8 cellular contexts compared by ENCODE assay signal in genomic region chr1:153032677-153033308, GRCh38. TPM values are rescaled to one million over a fixed set of nuclear protein-coding genes. Genes with fewer than 3 reads are reported as not detected.
DNase-seq lines count a peak whose midpoint lies in the region; ATAC-seq and TF ChIP-seq lines count a peak whose summit lies in the region.
"Had no signal": no experiment of that assay in that cellular context is flagged by ENCODE, and none has a peak within 500 bp of the region (broad histone marks: within the 10 kb centered on the region; RNA-seq: fewer than 3 reads in every experiment).

No MANE protein-coding gene starts in this region.

- TF ChIP-seq POLR2A in NB4 (IDR thresholded peaks at IDR 0.05; ENCODE audit: extremely low read depth, insufficient read length) = no peak

- H3K27ac Mint-ChIP-seq in activated CD8-positive, alpha-beta T cell treated with anti-CD3 and anti-CD28 coated beads, Interleukin-2, amount 10 ng/mL, durations not matched to agents 7 days and 5 days = no peak overlapping the region

- TF ChIP-seq CTCF in GM12872 (IDR thresholded peaks at IDR 0.05; ENCODE audit: insufficient read depth, low read depth, low read length) = peak; percentile 51; the same call in 2 of the 3 replicates
- TF ChIP-seq CTCF in NB4 (IDR thresholded peaks at IDR 0.05; ENCODE audit: low read depth, low read length) = peak; percentile 39
- TF ChIP-seq CTCF in epithelial cell of esophagus (IDR thresholded peaks at IDR 0.05; ENCODE audit: insufficient read depth, low read depth, low read length, missing control alignments) = peak; percentile 65

- H3K36me3 Mint-ChIP-seq in activated CD8-positive, alpha-beta T cell treated with anti-CD3 and anti-CD28 coated beads, Interleukin-2, amount 10 ng/mL, durations not matched to agents 7 days and 5 days (ENCODE audit: low read depth) = no peaks in the 10 kb centered on the region

- H3K27me3 Mint-ChIP-seq in activated CD8-positive, alpha-beta T cell treated with anti-CD3 and anti-CD28 coated beads, Interleukin-2, amount 10 ng/mL, durations not matched to agents 7 days and 5 days (ENCODE audit: low read depth) = peaks cover 10% of the 10 kb centered on the region

- H3K4me3 Mint-ChIP-seq in activated CD8-positive, alpha-beta T cell treated with anti-CD3 and anti-CD28 coated beads, Interleukin-2, amount 10 ng/mL, durations not matched to agents 7 days and 5 days = no peak overlapping the region

- ATAC-seq in GM19328 (IDR thresholded peaks at IDR 0.05; ENCODE audit: unreplicated experiment) = no peak
- no peak for ATAC-seq in activated CD8-positive, alpha-beta T cell treated with anti-CD3 and anti-CD28 coated beads, Interleukin-2, amount 10 ng/mL, durations not matched to agents 7 days and 5 days
- no peak for ATAC-seq in GM18858 (IDR thresholded peaks at IDR 0.05; ENCODE audit: unreplicated experiment)

- CTCF ChIA-PET in activated CD8-positive, alpha-beta T cell treated with anti-CD3 and anti-CD28 coated beads, Interleukin-2, amount 10 ng/mL, durations not matched to agents 7 days and 5 days (lab: Charles Lee) = no interaction called here

- POLR2A ChIA-PET in activated CD8-positive, alpha-beta T cell treated with anti-CD3 and anti-CD28 coated beads, Interleukin-2, amount 10 ng/mL, durations not matched to agents 7 days and 5 days (lab: Charles Lee) = no interaction called here

- peak; percentile 52 for DNase-seq in NB4 (ENCODE audit: low read depth)
- DNase-seq in epithelial cell of esophagus (ENCODE audit: low read depth) = peak; percentile 99
- peak; percentile 62 for DNase-seq in pons (ENCODE audit: low spot score)
- DNase-seq in activated CD8-positive, alpha-beta T cell treated with anti-CD3 and anti-CD28 coated beads, Interleukin-2, amount 10 ng/mL, durations not matched to agents 7 days and 5 days = no peak
- DNase-seq: activated T-cell treated with anti-CD3 and anti-CD28 coated beads for 4 hours had no signal

- H3K9me3 Mint-ChIP-seq in activated CD8-positive, alpha-beta T cell treated with anti-CD3 and anti-CD28 coated beads, Interleukin-2, amount 10 ng/mL, durations not matched to agents 7 days and 5 days (ENCODE audit: insufficient read depth) = no peaks in the 10 kb centered on the region

- H3K4me3 ChIP-seq in NB4 (ENCODE audit: low read depth, low read length) (no peak overlapping the region), epithelial cell of esophagus (ENCODE audit: low read length) (peak overlapping the region; percentile 62)

- no peaks in the 10 kb centered on the region for H3K4me1 Mint-ChIP-seq in activated CD8-positive, alpha-beta T cell treated with anti-CD3 and anti-CD28 coated beads, Interleukin-2, amount 10 ng/mL, durations not matched to agents 7 days and 5 days (ENCODE audit: low read depth)

RNA-seq across cellular contexts. Expression of gene SPRR1B, which starts 1.8 kb away (rescaled TPM):
- total RNA-seq in activated CD8-positive, alpha-beta T cell treated with anti-CD3 and anti-CD28 coated beads, Interleukin-2, amount 10 ng/mL, durations not matched to agents 7 days and 5 days = not detected

RNA-seq across cellular contexts. Expression of gene SPRR2D, which starts 8.1 kb away (rescaled TPM):
- not detected for total RNA-seq in activated CD8-positive, alpha-beta T cell treated with anti-CD3 and anti-CD28 coated beads, Interleukin-2, amount 10 ng/mL, durations not matched to agents 7 days and 5 days

RNA-seq across cellular contexts. Expression of gene SPRR2A, which starts 24.5 kb away (rescaled TPM):
- not detected for total RNA-seq in activated CD8-positive, alpha-beta T cell treated with anti-CD3 and anti-CD28 coated beads, Interleukin-2, amount 10 ng/mL, durations not matched to agents 7 days and 5 days

RNA-seq across cellular contexts. Expression of gene SPRR3, which starts 31.2 kb away (rescaled TPM):
- not detected for total RNA-seq in activated CD8-positive, alpha-beta T cell treated with anti-CD3 and anti-CD28 coated beads, Interleukin-2, amount 10 ng/mL, durations not matched to agents 7 days and 5 days

RNA-seq across cellular contexts. Expression of gene SPRR2B, which starts 38.6 kb away (rescaled TPM):
- not detected for total RNA-seq in activated CD8-positive, alpha-beta T cell treated with anti-CD3 and anti-CD28 coated beads, Interleukin-2, amount 10 ng/mL, durations not matched to agents 7 days and 5 days
